Comparison of ENCODE assay signal across 9 cellular contexts in the genomic region with DNA sequence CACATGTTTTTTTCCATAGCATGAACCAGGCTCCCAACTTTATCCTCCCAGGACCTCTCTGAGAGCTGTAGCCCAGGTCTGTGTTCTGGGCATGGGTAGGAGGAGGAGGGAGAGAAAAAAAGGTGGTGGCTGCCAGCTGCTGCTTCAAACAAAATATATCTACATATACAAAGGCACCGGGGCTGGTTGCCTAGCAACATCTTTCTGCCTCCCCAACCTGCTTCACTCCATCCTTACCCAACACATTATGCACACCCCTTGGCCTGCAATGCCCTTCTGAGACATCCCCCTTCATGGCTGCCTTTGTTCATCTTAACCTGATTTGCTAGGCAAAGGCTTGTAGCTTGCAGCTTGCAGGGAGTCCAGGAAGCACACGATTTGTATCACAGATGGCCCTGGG. TPM values are rescaled to one million over a fixed set of nuclear protein-coding genes. Genes with fewer than 3 reads are reported as not detected.
DNase-seq lines count a peak whose midpoint lies in the region; ATAC-seq and TF ChIP-seq lines count a peak whose summit lies in the region.
"Had no signal": no experiment of that assay in that cellular context is flagged by ENCODE, and none has a peak within 500 bp of the region (broad histone marks: within the 10 kb centered on the region; RNA-seq: fewer than 3 reads in every experiment).

No MANE protein-coding gene starts in this region.

- peak overlapping the region in 1 of 2 experiments; percentile 34; a peak in 1 of 4 replicates for H3K27ac ChIP-seq in SK-N-SH (ENCODE audit: low read depth in 2 of 2, low read length in 1 of 2)

- H2AFZ ChIP-seq in SK-N-SH (ENCODE audit: low read depth), result no peak overlapping the region

- DNase-seq in SK-N-SH (peak; percentile 20), NCI-H146 treated with DMSO at 0.1 percent for 48 hours (lab: John Stamatoyannopoulos, UW; ENCODE audit: unreplicated experiment) (peak; percentile 55), WTC11 (ENCODE audit: low spot score) (peak; percentile 42), glutamatergic neuron (no peak), MG63 (no peak), AG20443 (ENCODE audit: low spot score) (no peak)
- no peak for DNase-seq in natural killer cell treated with Interleukin-12 subunit alpha and Interleukin-12 subunit beta and Interleukin-15 and Interleukin-18, amount 100 ng/mL, for 72 hours (ENCODE audit: low spot score)
- DNase-seq: ACHN had no signal

- H3K36me3 ChIP-seq in SK-N-SH (replicated peaks in 1 of 2; ENCODE audit: control insufficient read depth in 1 of 2, insufficient read depth in 2 of 2, low read length in 1 of 2) (no peaks in the 10 kb centered on the region), MG63 (no peaks in the 10 kb centered on the region)

- TF ChIP-seq RAD21 in SK-N-SH (IDR thresholded peaks at IDR 0.05; ENCODE audit: low read length), result no peak

- H3K27me3 ChIP-seq in SK-N-SH (ENCODE audit: insufficient read depth) (no peaks in the 10 kb centered on the region; the same call in 1 of the 2 replicates), MG63 (no peaks in the 10 kb centered on the region)

- H3K9ac ChIP-seq in SK-N-SH, result no peak overlapping the region

- TF ChIP-seq CTCF in SK-N-SH (IDR thresholded peaks at IDR 0.05) (no peak), WTC11 (IDR thresholded peaks at IDR 0.05) (no peak), glutamatergic neuron (IDR thresholded peaks at IDR 0.05; ENCODE audit: partially characterized antibody, unreplicated experiment) (no peak)

- no peaks in the 10 kb centered on the region for H4K20me1 ChIP-seq in SK-N-SH (ENCODE audit: insufficient read depth)

- H3K27ac Mint-ChIP-seq in WTC11 (no peak overlapping the region), glutamatergic neuron (ENCODE audit: unreplicated experiment) (peak overlapping the region; percentile 43)
- H3K27ac Mint-ChIP-seq in natural killer cell treated with Interleukin-12 subunit alpha and Interleukin-12 subunit beta and Interleukin-15 and Interleukin-18, amount 100 ng/mL, for 72 hours, result no peak overlapping the region

- H3K4me3 Mint-ChIP-seq in WTC11, result no peak overlapping the region
- no peak overlapping the region for H3K4me3 Mint-ChIP-seq in glutamatergic neuron (ENCODE audit: unreplicated experiment)
- H3K4me3 Mint-ChIP-seq in natural killer cell treated with Interleukin-12 subunit alpha and Interleukin-12 subunit beta and Interleukin-15 and Interleukin-18, amount 100 ng/mL, for 72 hours, result no peak overlapping the region

- ATAC-seq in SK-N-SH treated with all-trans-retinoic acid at 6 μM for 48 hours, result no peak
- ATAC-seq in WTC11, result peak; percentile 87
- no peak for ATAC-seq in natural killer cell treated with Interleukin-12 subunit alpha and Interleukin-12 subunit beta and Interleukin-15 and Interleukin-18, amount 100 ng/mL, for 72 hours

- no peaks in the 10 kb centered on the region for H3K9me3 ChIP-seq in SK-N-SH
- no peaks in the 10 kb centered on the region for H3K9me3 ChIP-seq in MG63

- no peaks in the 10 kb centered on the region for H3K9me2 ChIP-seq in SK-N-SH

- H3F3A ChIP-seq in SK-N-SH (replicated peaks; ENCODE audit: insufficient read depth), result no peaks in the 10 kb centered on the region

- H3K36me3 Mint-ChIP-seq in WTC11 (no peaks in the 10 kb centered on the region), glutamatergic neuron (ENCODE audit: unreplicated experiment) (no peaks in the 10 kb centered on the region)
- no peaks in the 10 kb centered on the region for H3K36me3 Mint-ChIP-seq in natural killer cell treated with Interleukin-12 subunit alpha and Interleukin-12 subunit beta and Interleukin-15 and Interleukin-18, amount 100 ng/mL, for 72 hours

- POLR2A ChIA-PET in SK-N-SH (lab: Yijun Ruan, JAX), result no interaction called here
- POLR2A ChIA-PET in WTC11 (lab: Charles Lee), result no interaction called here

- no peaks in the 10 kb centered on the region for H3K27me3 Mint-ChIP-seq in WTC11 (ENCODE audit: low read depth)
- peaks cover 1% of the 10 kb centered on the region for H3K27me3 Mint-ChIP-seq in glutamatergic neuron (ENCODE audit: unreplicated experiment)
- peaks cover 4 to 8% of the 10 kb centered on the region in 2 donors for H3K27me3 Mint-ChIP-seq in natural killer cell treated with Interleukin-12 subunit alpha and Interleukin-12 subunit beta and Interleukin-15 and Interleukin-18, amount 100 ng/mL, for 72 hours

- H3K4me2 ChIP-seq in SK-N-SH, result no peak overlapping the region

- H3K4me3 ChIP-seq in SK-N-SH (ENCODE audit: low read depth in 2 of 2, low read length in 1 of 2) (no peak overlapping the region), MG63 (no peak overlapping the region)

- H3K9me3 Mint-ChIP-seq in WTC11 (no peaks in the 10 kb centered on the region), glutamatergic neuron (ENCODE audit: unreplicated experiment) (peaks cover 2% of the 10 kb centered on the region)
- H3K9me3 Mint-ChIP-seq in natural killer cell treated with Interleukin-12 subunit alpha and Interleukin-12 subunit beta and Interleukin-15 and Interleukin-18, amount 100 ng/mL, for 72 hours, result no peaks in the 10 kb centered on the region

- CTCF ChIA-PET in SK-N-SH (lab: Yijun Ruan, JAX), result interaction anchor here (0.8 to 3.3 kb wide), 5 partner anchors 14 to 207 kb away, joined by 3 to 13 read pairs (median 4); no protein-coding TSS in a partner anchor
- CTCF ChIA-PET in WTC11 (lab: Charles Lee), result interaction anchor here (1.1 kb wide), 1 partner anchor 140 kb away, joined by 3 read pairs; no protein-coding TSS in a partner anchor

- peaks cover 0 to 6% of the 10 kb centered on the region in 2 experiments; a peak in 2 of 4 replicates for H3K4me1 ChIP-seq in SK-N-SH (ENCODE audit: control insufficient read depth in 1 of 2, insufficient read depth in 2 of 2, low read depth in 1 of 2, low read length in 1 of 2)

- no peaks in the 10 kb centered on the region for H3K79me2 ChIP-seq in SK-N-SH (ENCODE audit: insufficient read depth)

- 0% methylated on average over 2 of the region's 2 CpGs for WGBS in SK-N-SH (ENCODE audit: low lambda C conversion rate)

- TF ChIP-seq EP300 in SK-N-SH (IDR thresholded peaks at IDR 0.05; ENCODE audit: borderline replicate concordance in 1 of 2, low read depth in 1 of 2, low read length in 1 of 2), result no peak

- H3K4me1 Mint-ChIP-seq in WTC11 (peaks cover 31% of the 10 kb centered on the region), glutamatergic neuron (ENCODE audit: low read depth, unreplicated experiment) (peaks cover 32% of the 10 kb centered on the region)
- H3K4me1 Mint-ChIP-seq in natural killer cell treated with Interleukin-12 subunit alpha and Interleukin-12 subunit beta and Interleukin-15 and Interleukin-18, amount 100 ng/mL, for 72 hours (ENCODE audit: low read depth in 2 of 2), result no peaks in the 10 kb centered on the region

TF ChIP-seq in SK-N-SH treated with all-trans-retinoic acid at 6 μM for 48 hours, 23 proteins besides CTCF, POLR2A, EP300 and RAD21 (continues in another document):
- TF ChIP-seq ZNF70 (CRISPR knock-in tag; IDR thresholded peaks at IDR 0.05), result no peak
- TF ChIP-seq ZC3H10 (CRISPR knock-in tag; IDR thresholded peaks at IDR 0.05), result no peak
- no peak for TF ChIP-seq ISL1 (CRISPR knock-in tag; IDR thresholded peaks at IDR 0.05)
- TF ChIP-seq TCF4 (CRISPR knock-in tag; IDR thresholded peaks at IDR 0.05; ENCODE audit: borderline replicate concordance), result no peak
- no peak for TF ChIP-seq CREB5 (CRISPR knock-in tag; IDR thresholded peaks at IDR 0.05; ENCODE audit: low read depth)
- no peak for TF ChIP-seq PPARA (CRISPR knock-in tag; IDR thresholded peaks at IDR 0.05; ENCODE audit: borderline replicate concordance)
- no peak for TF ChIP-seq ZFP30 (CRISPR knock-in tag; IDR thresholded peaks at IDR 0.05)

TF ChIP-seq in WTC11, 78 proteins besides CTCF, POLR2A, EP300 and RAD21:
- TF ChIP-seq ZNF138 (CRISPR knock-in tag; conservative IDR thresholded peaks at IDR 0.05), result no peak
TF ChIP-seq in WTC11: peak in this region for 0.

RNA-seq across cellular contexts. Expression of gene ATP1A1, which starts 27.2 kb away (rescaled TPM):
- polyA plus RNA-seq in SK-N-SH (2012; rRNA removed), result 233 and 235 TPM in 2 replicates
- polyA plus RNA-seq in SK-N-SH (2012; cell fraction: cytosol; rRNA removed), result 188 and 230 TPM in 2 replicates
- polyA plus RNA-seq in SK-N-SH (2012; cell fraction: nucleus; rRNA removed), result 183 and 211 TPM in 2 replicates
- total RNA-seq in WTC11 (2021) (259 to 286 TPM (median 259 TPM) in 3 replicates), glutamatergic neuron (ENCODE audit: unreplicated experiment) (78.4 TPM)
- total RNA-seq in natural killer cell treated with Interleukin-12 subunit alpha and Interleukin-12 subunit beta and Interleukin-15 and Interleukin-18, amount 100 ng/mL, for 72 hours, result 100 to 1,000 TPM; 208 to 285 TPM
- total RNA-seq in MG63 (2014; rRNA removed; shearing (Covaris generic); ENCODE audit: low replicate concordance), result 88.6 and 124 TPM in 2 replicates

Comparison
In these comparisons a context has a peak if more than half of its experiments do, and no peak if none do; other contexts are left out.
1. DNase-seq: peak in SK-N-SH (single experiment), NCI-H146 treated with DMSO at 0.1 percent for 48 hours (single experiment) and WTC11 (single experiment); none in glutamatergic neuron (single experiment), natural killer cell treated with Interleukin-12 subunit alpha and Interleukin-12 subunit beta and Interleukin-15 and Interleukin-18, amount 100 ng/mL, for 72 hours (single experiment), MG63 (single experiment) and AG20443 (single experiment).